18 cellular contexts compared by ENCODE assay signal in the genomic region with DNA sequence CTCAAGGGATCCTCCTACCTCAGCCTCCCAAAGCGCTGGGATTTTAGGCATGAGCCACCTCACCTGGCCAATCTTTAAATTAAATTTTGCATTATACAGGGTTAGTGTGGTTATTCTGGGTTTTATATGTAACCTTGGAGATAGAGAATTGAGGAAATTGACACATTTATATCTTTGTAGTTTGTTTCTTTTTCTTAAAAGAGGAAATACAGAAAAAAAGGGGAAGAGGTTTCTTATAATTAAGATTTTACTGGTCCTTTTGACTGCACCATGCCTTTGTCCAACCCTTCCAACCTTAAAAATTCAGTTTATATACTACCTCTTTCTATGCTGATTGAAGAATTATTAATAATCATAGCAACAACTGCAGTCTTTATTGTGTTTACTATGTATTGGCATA. TPM values are rescaled to one million over a fixed set of nuclear protein-coding genes. Genes with fewer than 3 reads are reported as not detected.
DNase-seq lines count a peak whose midpoint lies in the region; ATAC-seq and TF ChIP-seq lines count a peak whose summit lies in the region.
"Had no signal": no experiment of that assay in that cellular context is flagged by ENCODE, and none has a peak within 500 bp of the region (broad histone marks: within the 10 kb centered on the region; RNA-seq: fewer than 3 reads in every experiment).

No MANE protein-coding gene starts in this region.

- H3K9me3 ChIP-seq in CD4-positive, alpha-beta T cell (ENCODE audit: control insufficient read depth, low read length) = no peaks in the 10 kb centered on the region
- H3K9me3 ChIP-seq in Karpas-422 (ENCODE audit: low read length) = no peaks in the 10 kb centered on the region
- no peaks in the 10 kb centered on the region for H3K9me3 ChIP-seq in psoas muscle
- H3K9me3 ChIP-seq: ovary had no signal

- peaks cover 62% of the 10 kb centered on the region for H3K4me1 ChIP-seq in Karpas-422 (ENCODE audit: low read length)
- H3K4me1 ChIP-seq in psoas muscle = peaks cover 49% of the 10 kb centered on the region

- H3K9me2 ChIP-seq in Karpas-422 (replicated peaks; ENCODE audit: insufficient read depth, low read length) = no peaks in the 10 kb centered on the region

- H3K27ac Mint-ChIP-seq in CD4-positive, alpha-beta T cell = peak overlapping the region; percentile 22
- peak overlapping the region; percentile 84 for H3K27ac Mint-ChIP-seq in memory B cell

- CTCF ChIA-PET in CD4-positive, alpha-beta T cell (lab: Charles Lee) = interaction anchor here (0.5 to 1.3 kb wide), 3 partner anchors 11 to 88 kb away, joined by 3 read pairs; no protein-coding TSS in a partner anchor

- peaks cover 100% of the 10 kb centered on the region for H3K79me2 ChIP-seq in Karpas-422 (ENCODE audit: low read length)

- POLR2A ChIA-PET in CD4-positive, alpha-beta T cell (lab: Charles Lee) = no interaction called here

- H3K27me3 Mint-ChIP-seq in CD4-positive, alpha-beta T cell = no peaks in the 10 kb centered on the region
- H3K27me3 Mint-ChIP-seq in memory B cell = no peaks in the 10 kb centered on the region
- H3K27me3 Mint-ChIP-seq: activated CD4-positive, alpha-beta T cell treated with anti-CD3 and anti-CD28 coated beads, Interleukin-2, amount 10 ng/mL, durations not matched to agents 24 days and 14 days had no signal

- H3K9ac ChIP-seq in Karpas-422 (ENCODE audit: low read length) = no peak overlapping the region

- H3K4me2 ChIP-seq in Karpas-422 (ENCODE audit: low read depth, low read length, poor library complexity, severe bottlenecking) = peak overlapping the region; percentile 89

- no peak overlapping the region for H3K4me3 Mint-ChIP-seq in CD4-positive, alpha-beta T cell
- H3K4me3 Mint-ChIP-seq in memory B cell = no peak overlapping the region

- H2AFZ ChIP-seq in Karpas-422 (ENCODE audit: low read length) = no peak overlapping the region

- H4K20me1 ChIP-seq in Karpas-422 (ENCODE audit: insufficient read depth, low read depth, low read length) = no peaks in the 10 kb centered on the region

- no peak overlapping the region for H3K27ac ChIP-seq in CD4-positive, alpha-beta T cell (ENCODE audit: low read depth, low read length)
- H3K27ac ChIP-seq in Karpas-422 (ENCODE audit: low read length) (peak overlapping the region; percentile 55), psoas muscle (no peak overlapping the region)
- H3K27ac ChIP-seq: cardiac muscle cell, ovary had no signal

- H3K4me3 ChIP-seq in Karpas-422 (ENCODE audit: low read length) = no peak overlapping the region
- no peak overlapping the region for H3K4me3 ChIP-seq in psoas muscle
- H3K4me3 ChIP-seq: cardiac muscle cell, ovary, skin epidermis had no signal

- intact Hi-C loops in CD4-positive, alpha-beta T cell (cut with DNase I, micrococcal nuclease) = loop anchor here in 1 of 2 experiments (2.0 kb wide), 1 partner anchor 19 kb away; no protein-coding TSS in a partner anchor
- intact Hi-C loops in psoas muscle (cut with DNase I) = no loop called here

- peaks cover 66% of the 10 kb centered on the region for H3K4me1 Mint-ChIP-seq in CD4-positive, alpha-beta T cell (ENCODE audit: low read depth)
- H3K4me1 Mint-ChIP-seq in memory B cell = peaks cover 34% of the 10 kb centered on the region

- DNase-seq in CD4-positive, alpha-beta T cell = no peak
- DNase-seq in Karpas-422 = peak; percentile 71
- DNase-seq in SKM-1 treated with dmso at 0.1 percent for 144 hours (lab: John Stamatoyannopoulos, UW; ENCODE audit: unreplicated experiment) = peak; percentile 95
- DNase-seq in memory B cell (ENCODE audit: low spot score in 2 of 2) = peak in 1 of 2 donors; percentile 23
- DNase-seq in psoas muscle = no peak
- no peak for DNase-seq in hepatic stellate cell (ENCODE audit: low spot score)
- DNase-seq: activated CD4-positive, alpha-beta T cell treated with anti-CD3 and anti-CD28 coated beads, Interleukin-2, amount 10 ng/mL, durations not matched to agents 24 days and 14 days; left cardiac atrium; NCI-H1436 treated with DMSO at 0.1 percent for 48 hours; NCI-H2227 treated with DMSO at 0.1 percent for 48 hours; ovary; T-helper 9 cell; trophoblast cell had no signal

- 93 to 100% (median 95%) methylated on average over 1 of the region's 1 CpG for WGBS in psoas muscle, 3 donors

- H3K36me3 ChIP-seq in Karpas-422 (ENCODE audit: insufficient read depth, low read length) (peaks cover 5% of the 10 kb centered on the region; the same call in 1 of the 2 replicates), psoas muscle (ENCODE audit: insufficient read depth in 1 of 2, low read depth in 1 of 2) (no peaks in the 10 kb centered on the region)
- H3K36me3 ChIP-seq: cardiac muscle cell, ovary had no signal

- H3K9me3 Mint-ChIP-seq in CD4-positive, alpha-beta T cell = no peaks in the 10 kb centered on the region
- H3K9me3 Mint-ChIP-seq in memory B cell = peaks cover 1% of the 10 kb centered on the region

- ATAC-seq in CD4-positive, alpha-beta T cell (ENCODE audit: poor library complexity) = no peak
- peak; percentile 63 for ATAC-seq in memory B cell (ENCODE audit: low read depth)
- no peak for ATAC-seq in GM19455 (IDR thresholded peaks at IDR 0.05; ENCODE audit: unreplicated experiment)
- ATAC-seq in psoas muscle = no peak
- ATAC-seq in GM18868 (IDR thresholded peaks at IDR 0.05; ENCODE audit: unreplicated experiment) = no peak
- ATAC-seq: left cardiac atrium, Right ventricle myocardium inferior had no signal

- TF ChIP-seq CTCF in CD4-positive, alpha-beta T cell (IDR thresholded peaks at IDR 0.05) = no peak
- TF ChIP-seq CTCF in psoas muscle (IDR thresholded peaks at IDR 0.05) = no peak

- no peaks in the 10 kb centered on the region for H3K27me3 ChIP-seq in CD4-positive, alpha-beta T cell (ENCODE audit: control insufficient read depth, insufficient read depth, low read length)
- no peaks in the 10 kb centered on the region for H3K27me3 ChIP-seq in Karpas-422 (ENCODE audit: low read length)
- no peaks in the 10 kb centered on the region for H3K27me3 ChIP-seq in psoas muscle (ENCODE audit: insufficient read depth in 3 of 3, low read length in 2 of 3)
- H3K27me3 ChIP-seq: cardiac muscle cell, ovary had no signal

- H3K36me3 Mint-ChIP-seq in CD4-positive, alpha-beta T cell (ENCODE audit: low read depth) = peaks cover 16% of the 10 kb centered on the region
- peaks cover 5% of the 10 kb centered on the region for H3K36me3 Mint-ChIP-seq in memory B cell

RNA-seq across cellular contexts. Expression of gene FOXN2, which starts 5.4 kb away (rescaled TPM):
- total RNA-seq in CD4-positive, alpha-beta T cell = 10 to 100 TPM; 55.5 to 56.8 TPM
- 23.4 and 60.8 TPM in 2 replicates for total RNA-seq in Karpas-422 (2014; rRNA removed; shearing (Covaris generic); ENCODE audit: low replicate concordance)
- total RNA-seq in psoas muscle = 10 to 100 TPM in 3 of 4 donors, 1 to 10 TPM in 1; 9.1 to 20.5 (median 13.5) TPM
- polyA plus RNA-seq in psoas muscle = 1 to 10 TPM; 2.3 to 5.2 (median 4.0) TPM

Comparison
In these comparisons a context has a peak if more than half of its experiments do, and no peak if none do; other contexts are left out.
1. DNase-seq: peak in Karpas-422 (single experiment) and SKM-1 treated with dmso at 0.1 percent for 144 hours (single experiment); none in CD4-positive, alpha-beta T cell (0 of 10), psoas muscle (0 of 2) and hepatic stellate cell (single experiment).